17 cellular contexts compared by ENCODE assay signal in genomic region chr5:94157704-94158608, GRCh38.
"Had no signal": no experiment of that assay in that cellular context is flagged by ENCODE, and none has a peak within 500 bp of the region (broad histone marks: within the 10 kb centered on the region; RNA-seq: fewer than 3 reads in every experiment).

No MANE protein-coding gene starts in this region.

- H3K4me1 ChIP-seq: lower lobe of right lung had no signal

- H3K27ac ChIP-seq: coronary artery, lower lobe of right lung, ovary had no signal

- H3K27ac Mint-ChIP-seq: activated CD4-positive, alpha-beta T cell treated with anti-CD3 and anti-CD28 coated beads, Interleukin-2, amount 10 ng/mL, durations not matched to agents 7 days and 5 days; activated naive CD4-positive, alpha-beta T cell treated with anti-CD3 and anti-CD28 coated beads, Interleukin-2, amount 50 U/mL, for 72 hours; activated T-cell treated with anti-CD3 and anti-CD28 coated beads, Interleukin-2, amount 50 U/mL, for 72 hours; mesothelial cell of epicardium; T-helper 17 cell had no signal

- H3K27me3 Mint-ChIP-seq: T-helper 17 cell had no signal

- H3K4me3 Mint-ChIP-seq: activated CD4-positive, alpha-beta T cell treated with anti-CD3 and anti-CD28 coated beads, Interleukin-2, amount 10 ng/mL, durations not matched to agents 7 days and 5 days; activated T-cell treated with anti-CD3 and anti-CD28 coated beads, Interleukin-2, amount 50 U/mL, for 72 hours; mesothelial cell of epicardium; T-helper 17 cell had no signal

- H3K27me3 ChIP-seq: ovary had no signal

- H3K36me3 Mint-ChIP-seq: activated naive CD4-positive, alpha-beta T cell treated with anti-CD3 and anti-CD28 coated beads, Interleukin-2, amount 50 U/mL, for 72 hours; mesothelial cell of epicardium had no signal

- H3K36me3 ChIP-seq: lower lobe of right lung, ovary had no signal

- H3K9me3 Mint-ChIP-seq: activated CD4-positive, alpha-beta T cell treated with anti-CD3 and anti-CD28 coated beads, Interleukin-2, amount 10 ng/mL, durations not matched to agents 7 days and 5 days; activated naive CD4-positive, alpha-beta T cell treated with anti-CD3 and anti-CD28 coated beads, Interleukin-2, amount 50 U/mL, for 72 hours; activated T-cell treated with anti-CD3 and anti-CD28 coated beads, Interleukin-2, amount 50 U/mL, for 72 hours; mesothelial cell of epicardium had no signal

- H3K4me1 Mint-ChIP-seq: activated CD4-positive, alpha-beta T cell treated with anti-CD3 and anti-CD28 coated beads, Interleukin-2, amount 10 ng/mL, durations not matched to agents 7 days and 5 days; mesothelial cell of epicardium; T-helper 17 cell had no signal

- ATAC-seq: activated naive CD4-positive, alpha-beta T cell treated with anti-CD3 and anti-CD28 coated beads, Interleukin-2, amount 50 U/mL, for 72 hours; activated T-cell treated with anti-CD3 and anti-CD28 coated beads, Interleukin-2, amount 50 U/mL, for 72 hours; left colon; lower lobe of right lung; sciatic nerve; T-helper 17 cell had no signal

- DNase-seq: activated CD4-positive, alpha-beta T cell treated with anti-CD3 and anti-CD28 coated beads, Interleukin-2, amount 10 ng/mL, durations not matched to agents 7 days and 5 days; activated CD4-positive, CD25-positive, alpha-beta regulatory T cell; activated CD8-positive, alpha-beta memory T cell treated with anti-CD3 and anti-CD28 coated beads, Interleukin-2, amount 50 U/mL, for 48 hours; activated gamma-delta T cell; activated T-cell treated with anti-CD3 and anti-CD28 coated beads, Interleukin-2, amount 50 U/mL, for 72 hours; central memory CD4-positive, alpha-beta T cell; left colon; lower lobe of right lung; ovary; T-helper 17 cell had no signal

- H3K9me3 ChIP-seq: lower lobe of right lung, ovary had no signal

- H3K4me3 ChIP-seq: coronary artery, lower lobe of right lung, ovary had no signal

- FAIRE-seq: endothelial cell of umbilical vein, frontal cortex, islet of Langerhans had no signal
